Comparison of ENCODE assay signal across 19 cellular contexts in the genomic region with DNA sequence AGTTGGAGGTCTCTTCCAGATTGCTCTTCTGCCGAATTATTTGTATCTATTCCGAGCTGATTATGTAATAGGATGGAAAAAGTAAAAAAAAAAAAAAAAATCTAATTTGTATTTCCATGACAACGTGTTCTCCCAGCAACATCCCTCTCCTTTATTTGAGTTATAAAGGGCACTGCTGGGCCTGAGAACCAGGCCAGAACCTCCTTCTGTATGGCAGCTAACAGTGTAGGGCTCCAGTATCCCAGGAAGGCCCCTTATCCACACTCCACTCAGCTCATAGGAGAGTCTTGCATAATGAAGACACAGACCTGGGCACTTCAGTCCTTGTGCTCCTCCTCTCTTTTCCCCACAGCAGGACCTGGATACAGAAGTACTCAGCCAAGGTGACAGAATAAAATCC.
"Had no signal": no experiment of that assay in that cellular context is flagged by ENCODE, and none has a peak within 500 bp of the region (broad histone marks: within the 10 kb centered on the region; RNA-seq: fewer than 3 reads in every experiment).

No MANE protein-coding gene starts in this region.

- H3K27me3 ChIP-seq: body of pancreas, gastroesophageal sphincter, heart right ventricle, sigmoid colon, tibial artery had no signal

- ATAC-seq: body of pancreas, gastroesophageal sphincter, heart right ventricle, left lobe of liver had no signal

- H3K9me3 ChIP-seq: body of pancreas, gastroesophageal sphincter, heart right ventricle, sigmoid colon, tibial artery had no signal

- H3K27ac ChIP-seq: body of pancreas, coronary artery, epithelial cell of prostate, gastroesophageal sphincter, sigmoid colon, tibial artery had no signal

- DNase-seq: activated CD4-positive, alpha-beta memory T cell treated with anti-CD3 and anti-CD28 coated beads for 36 hours; activated CD4-positive, alpha-beta T cell treated with anti-CD3 and anti-CD28 coated beads for 48 hours; activated CD4-positive, CD25-positive, alpha-beta regulatory T cell; activated naive CD4-positive, alpha-beta T cell treated with Interleukin-2 at 50 U/mL for 16 hours; activated T-cell treated with anti-CD3 and anti-CD28 coated beads, Interleukin-2, amount 50 U/mL, for 48 hours; body of pancreas; endodermal cell; heart right ventricle; kidney; sigmoid colon; stimulated activated CD4-positive, alpha-beta T cell treated with anti-CD3 and anti-CD28 coated beads, Interleukin-4, amount 100 ng/mL, for 1 hour; stimulated activated naive CD4-positive, alpha-beta T cell treated with Interleukin-2 at 50 U/mL for 16 hours; T1000; tibial artery had no signal

- H3K4me3 ChIP-seq: body of pancreas, coronary artery, gastroesophageal sphincter, heart right ventricle, lung, sigmoid colon, tibial artery had no signal
